Comparison of ENCODE assay signal across 1 cellular context in the genomic region with DNA sequence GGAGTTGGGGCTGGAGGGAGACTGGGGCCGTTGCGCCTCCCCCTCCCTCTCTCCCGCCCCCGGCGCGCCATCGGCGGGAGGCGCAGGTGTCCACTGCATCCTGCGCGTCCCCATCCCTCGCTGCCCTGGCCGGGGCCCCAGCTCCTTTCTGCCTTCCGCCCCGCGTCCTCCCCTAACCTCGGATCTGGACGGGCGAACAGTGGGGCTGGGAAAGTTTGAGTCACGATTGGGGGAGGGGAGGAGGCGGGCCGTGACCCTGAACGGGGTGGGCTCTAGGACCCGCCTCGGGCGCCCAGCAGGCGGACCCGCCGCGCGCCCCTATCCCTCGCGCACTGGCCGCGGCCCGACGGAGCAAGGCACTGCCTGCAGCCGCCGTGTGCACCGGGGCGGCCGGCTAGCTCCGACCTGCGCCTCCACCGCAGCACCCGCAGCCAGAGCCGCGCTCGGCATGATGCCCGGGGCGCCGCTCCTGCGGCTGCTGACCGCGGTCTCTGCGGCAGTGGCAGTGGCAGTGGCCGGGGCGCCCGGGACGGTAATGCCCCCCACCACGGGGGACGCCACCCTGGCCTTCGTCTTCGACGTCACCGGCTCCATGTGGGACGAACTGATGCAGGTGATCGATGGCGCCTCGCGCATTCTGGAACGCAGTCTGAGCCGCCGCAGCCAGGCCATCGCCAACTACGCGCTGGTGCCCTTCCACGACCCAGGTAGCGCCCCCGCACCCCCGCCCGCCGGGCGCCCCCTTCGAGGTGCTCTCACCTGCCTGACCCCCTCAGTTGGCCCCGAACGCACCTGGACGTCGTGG.
TF ChIP-seq lines count a peak whose summit lies in the region.

TSS of gene HMCN2 (plus strand) at position 330 of the 805 bp plus-strand sequence. CDS start at position 449, 119 bp downstream.

TF ChIP-seq in WTC11, 78 proteins besides CTCF, POLR2A, EP300 and RAD21 (continued from another document and continues in another):
- TF ChIP-seq, protein P1, sequence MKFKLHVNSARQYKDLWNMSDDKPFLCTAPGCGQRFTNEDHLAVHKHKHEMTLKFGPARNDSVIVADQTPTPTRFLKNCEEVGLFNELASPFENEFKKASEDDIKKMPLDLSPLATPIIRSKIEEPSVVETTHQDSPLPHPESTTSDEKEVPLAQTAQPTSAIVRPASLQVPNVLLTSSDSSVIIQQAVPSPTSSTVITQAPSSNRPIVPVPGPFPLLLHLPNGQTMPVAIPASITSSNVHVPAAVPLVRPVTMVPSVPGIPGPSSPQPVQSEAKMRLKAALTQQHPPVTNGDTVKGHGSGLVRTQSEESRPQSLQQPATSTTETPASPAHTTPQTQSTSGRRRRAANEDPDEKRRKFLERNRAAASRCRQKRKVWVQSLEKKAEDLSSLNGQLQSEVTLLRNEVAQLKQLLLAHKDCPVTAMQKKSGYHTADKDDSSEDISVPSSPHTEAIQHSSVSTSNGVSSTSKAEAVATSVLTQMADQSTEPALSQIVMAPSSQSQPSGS (CRISPR knock-in tag; IDR thresholded peaks at IDR 0.05; ENCODE audit: borderline replicate concordance, low read depth), result peak; percentile 36; the same call in 1 of the 2 replicates
- no peak for TF ChIP-seq ZNF396 (CRISPR knock-in tag; IDR thresholded peaks at IDR 0.05; ENCODE audit: borderline replicate concordance)
- no peak for TF ChIP-seq ERG (CRISPR knock-in tag; IDR thresholded peaks at IDR 0.05)
- TF ChIP-seq SOX15 (CRISPR knock-in tag; IDR thresholded peaks at IDR 0.05), result no peak
- no peak for TF ChIP-seq FOXJ3 (CRISPR knock-in tag; IDR thresholded peaks at IDR 0.05; ENCODE audit: borderline replicate concordance)
- peak; percentile 80 for TF ChIP-seq FOXK1 (CRISPR knock-in tag; IDR thresholded peaks at IDR 0.05)
- no peak for TF ChIP-seq EMX1 (CRISPR knock-in tag; IDR thresholded peaks at IDR 0.05)
- no peak for TF ChIP-seq ZSCAN18 (CRISPR knock-in tag; IDR thresholded peaks at IDR 0.05)
- TF ChIP-seq ZNF219 (CRISPR knock-in tag; IDR thresholded peaks at IDR 0.05; ENCODE audit: borderline replicate concordance), result 0 out of 2 replicates have a peak, but pooled peaks have one; percentile 12
- TF ChIP-seq ATF1 (CRISPR knock-in tag; IDR thresholded peaks at IDR 0.05), result peak; percentile 86; the same call in 1 of the 2 replicates
- peak; percentile 83; the same call in 1 of the 2 replicates for TF ChIP-seq ESRRA (CRISPR knock-in tag; IDR thresholded peaks at IDR 0.05; ENCODE audit: borderline replicate concordance)
- peak; percentile 16; the same call in 1 of the 2 replicates for TF ChIP-seq USF2 (CRISPR knock-in tag; IDR thresholded peaks at IDR 0.05)
- TF ChIP-seq PRRX2 (CRISPR knock-in tag; IDR thresholded peaks at IDR 0.05), result no peak
- TF ChIP-seq TEAD1 (CRISPR knock-in tag; IDR thresholded peaks at IDR 0.05), result peak; percentile 66; the same call in 1 of the 2 replicates
- peak; percentile 94 for TF ChIP-seq ETV6 (CRISPR knock-in tag; IDR thresholded peaks at IDR 0.05)
- no peak for TF ChIP-seq GABPB1 (CRISPR knock-in tag; IDR thresholded peaks at IDR 0.05)
- peak; percentile 75; the same call in 1 of the 2 replicates for TF ChIP-seq TCF7 (CRISPR knock-in tag; IDR thresholded peaks at IDR 0.05; ENCODE audit: low read depth)
- TF ChIP-seq NFE2L1 (CRISPR knock-in tag; IDR thresholded peaks at IDR 0.05), result peak; percentile 61
- TF ChIP-seq CREB1 (CRISPR knock-in tag; IDR thresholded peaks at IDR 0.05), result no peak; the same call in 1 of the 2 replicates
- TF ChIP-seq NFYB (CRISPR knock-in tag; conservative IDR thresholded peaks at IDR 0.05; ENCODE audit: low read depth), result no peak
- TF ChIP-seq, protein P2, sequence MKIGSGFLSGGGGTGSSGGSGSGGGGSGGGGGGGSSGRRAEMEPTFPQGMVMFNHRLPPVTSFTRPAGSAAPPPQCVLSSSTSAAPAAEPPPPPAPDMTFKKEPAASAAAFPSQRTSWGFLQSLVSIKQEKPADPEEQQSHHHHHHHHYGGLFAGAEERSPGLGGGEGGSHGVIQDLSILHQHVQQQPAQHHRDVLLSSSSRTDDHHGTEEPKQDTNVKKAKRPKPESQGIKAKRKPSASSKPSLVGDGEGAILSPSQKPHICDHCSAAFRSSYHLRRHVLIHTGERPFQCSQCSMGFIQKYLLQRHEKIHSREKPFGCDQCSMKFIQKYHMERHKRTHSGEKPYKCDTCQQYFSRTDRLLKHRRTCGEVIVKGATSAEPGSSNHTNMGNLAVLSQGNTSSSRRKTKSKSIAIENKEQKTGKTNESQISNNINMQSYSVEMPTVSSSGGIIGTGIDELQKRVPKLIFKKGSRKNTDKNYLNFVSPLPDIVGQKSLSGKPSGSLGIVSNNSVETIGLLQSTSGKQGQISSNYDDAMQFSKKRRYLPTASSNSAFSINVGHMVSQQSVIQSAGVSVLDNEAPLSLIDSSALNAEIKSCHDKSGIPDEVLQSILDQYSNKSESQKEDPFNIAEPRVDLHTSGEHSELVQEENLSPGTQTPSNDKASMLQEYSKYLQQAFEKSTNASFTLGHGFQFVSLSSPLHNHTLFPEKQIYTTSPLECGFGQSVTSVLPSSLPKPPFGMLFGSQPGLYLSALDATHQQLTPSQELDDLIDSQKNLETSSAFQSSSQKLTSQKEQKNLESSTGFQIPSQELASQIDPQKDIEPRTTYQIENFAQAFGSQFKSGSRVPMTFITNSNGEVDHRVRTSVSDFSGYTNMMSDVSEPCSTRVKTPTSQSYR (CRISPR knock-in tag; IDR thresholded peaks at IDR 0.05), result peak; percentile 72
- TF ChIP-seq IRF1 (CRISPR knock-in tag; IDR thresholded peaks at IDR 0.05), result peak; percentile 92
- TF ChIP-seq ZMAT4 (CRISPR knock-in tag; IDR thresholded peaks at IDR 0.05), result no peak
- TF ChIP-seq PREB (CRISPR knock-in tag; IDR thresholded peaks at IDR 0.05; ENCODE audit: borderline replicate concordance), result no peak
- TF ChIP-seq, protein P3, sequence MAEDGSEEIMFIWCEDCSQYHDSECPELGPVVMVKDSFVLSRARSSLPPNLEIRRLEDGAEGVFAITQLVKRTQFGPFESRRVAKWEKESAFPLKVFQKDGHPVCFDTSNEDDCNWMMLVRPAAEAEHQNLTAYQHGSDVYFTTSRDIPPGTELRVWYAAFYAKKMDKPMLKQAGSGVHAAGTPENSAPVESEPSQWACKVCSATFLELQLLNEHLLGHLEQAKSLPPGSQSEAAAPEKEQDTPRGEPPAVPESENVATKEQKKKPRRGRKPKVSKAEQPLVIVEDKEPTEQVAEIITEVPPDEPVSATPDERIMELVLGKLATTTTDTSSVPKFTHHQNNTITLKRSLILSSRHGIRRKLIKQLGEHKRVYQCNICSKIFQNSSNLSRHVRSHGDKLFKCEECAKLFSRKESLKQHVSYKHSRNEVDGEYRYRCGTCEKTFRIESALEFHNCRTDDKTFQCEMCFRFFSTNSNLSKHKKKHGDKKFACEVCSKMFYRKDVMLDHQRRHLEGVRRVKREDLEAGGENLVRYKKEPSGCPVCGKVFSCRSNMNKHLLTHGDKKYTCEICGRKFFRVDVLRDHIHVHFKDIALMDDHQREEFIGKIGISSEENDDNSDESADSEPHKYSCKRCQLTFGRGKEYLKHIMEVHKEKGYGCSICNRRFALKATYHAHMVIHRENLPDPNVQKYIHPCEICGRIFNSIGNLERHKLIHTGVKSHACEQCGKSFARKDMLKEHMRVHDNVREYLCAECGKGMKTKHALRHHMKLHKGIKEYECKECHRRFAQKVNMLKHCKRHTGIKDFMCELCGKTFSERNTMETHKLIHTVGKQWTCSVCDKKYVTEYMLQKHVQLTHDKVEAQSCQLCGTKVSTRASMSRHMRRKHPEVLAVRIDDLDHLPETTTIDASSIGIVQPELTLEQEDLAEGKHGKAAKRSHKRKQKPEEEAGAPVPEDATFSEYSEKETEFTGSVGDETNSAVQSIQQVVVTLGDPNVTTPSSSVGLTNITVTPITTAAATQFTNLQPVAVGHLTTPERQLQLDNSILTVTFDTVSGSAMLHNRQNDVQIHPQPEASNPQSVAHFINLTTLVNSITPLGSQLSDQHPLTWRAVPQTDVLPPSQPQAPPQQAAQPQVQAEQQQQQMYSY (CRISPR knock-in tag; IDR thresholded peaks at IDR 0.05), result peak; percentile 50
- TF ChIP-seq, protein P4, sequence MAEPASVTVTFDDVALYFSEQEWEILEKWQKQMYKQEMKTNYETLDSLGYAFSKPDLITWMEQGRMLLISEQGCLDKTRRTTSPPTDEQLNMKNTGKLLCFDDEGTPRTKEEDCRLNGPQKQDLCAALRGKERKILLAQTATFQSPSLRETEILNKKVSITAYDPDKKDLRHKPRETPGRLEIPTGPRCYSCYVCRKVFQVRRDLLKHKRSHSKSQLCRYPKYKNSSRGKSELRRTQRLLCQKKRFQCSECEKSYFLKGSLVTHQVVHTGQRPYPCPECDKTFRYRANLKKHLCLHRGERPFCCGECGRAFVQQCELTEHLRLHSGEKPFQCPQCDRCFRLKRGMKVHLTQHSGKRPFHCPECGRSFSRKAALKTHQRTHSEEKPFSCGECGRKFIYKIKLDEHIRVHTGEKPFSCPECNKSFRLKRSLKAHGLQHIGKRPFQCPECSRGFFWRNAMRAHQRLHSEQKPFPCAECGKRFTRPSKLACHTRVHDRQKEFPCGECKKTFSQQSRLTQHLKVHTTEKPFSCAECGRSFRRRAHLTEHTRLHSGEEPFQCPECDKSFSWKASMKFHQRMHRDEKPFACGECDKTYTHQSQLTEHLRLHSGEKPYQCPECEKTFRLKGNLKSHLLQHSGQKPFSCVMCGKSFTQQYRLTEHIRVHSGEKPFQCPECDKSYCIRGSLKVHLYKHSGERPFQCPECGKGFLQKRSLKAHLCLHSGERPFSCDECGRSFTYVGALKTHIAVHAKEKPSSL (CRISPR knock-in tag; conservative IDR thresholded peaks at IDR 0.05), result no peak
- TF ChIP-seq SP1 (CRISPR knock-in tag; conservative IDR thresholded peaks at IDR 0.05), result peak; percentile 70
- no peak for TF ChIP-seq ZNF138 (CRISPR knock-in tag; conservative IDR thresholded peaks at IDR 0.05)
- no peak for TF ChIP-seq GTF2I (CRISPR knock-in tag; conservative IDR thresholded peaks at IDR 0.05)
- TF ChIP-seq USF1 (CRISPR knock-in tag; IDR thresholded peaks at IDR 0.05), result peak; percentile 64
- TF ChIP-seq FOXP1 (CRISPR knock-in tag; IDR thresholded peaks at IDR 0.05; ENCODE audit: borderline replicate concordance), result peak; percentile 94
- TF ChIP-seq, protein P5, sequence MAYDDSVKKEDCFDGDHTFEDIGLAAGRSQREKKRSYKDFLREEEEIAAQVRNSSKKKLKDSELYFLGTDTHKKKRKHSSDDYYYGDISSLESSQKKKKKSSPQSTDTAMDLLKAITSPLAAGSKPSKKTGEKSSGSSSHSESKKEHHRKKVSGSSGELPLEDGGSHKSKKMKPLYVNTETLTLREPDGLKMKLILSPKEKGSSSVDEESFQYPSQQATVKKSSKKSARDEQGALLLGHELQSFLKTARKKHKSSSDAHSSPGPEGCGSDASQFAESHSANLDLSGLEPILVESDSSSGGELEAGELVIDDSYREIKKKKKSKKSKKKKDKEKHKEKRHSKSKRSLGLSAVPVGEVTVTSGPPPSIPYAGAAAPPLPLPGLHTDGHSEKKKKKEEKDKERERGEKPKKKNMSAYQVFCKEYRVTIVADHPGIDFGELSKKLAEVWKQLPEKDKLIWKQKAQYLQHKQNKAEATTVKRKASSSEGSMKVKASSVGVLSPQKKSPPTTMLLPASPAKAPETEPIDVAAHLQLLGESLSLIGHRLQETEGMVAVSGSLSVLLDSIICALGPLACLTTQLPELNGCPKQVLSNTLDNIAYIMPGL (CRISPR knock-in tag; IDR thresholded peaks at IDR 0.05), result no peak; the same call in 1 of the 2 replicates
- TF ChIP-seq NR3C1 (CRISPR knock-in tag; conservative IDR thresholded peaks at IDR 0.05; ENCODE audit: low read depth), result 0 out of 2 replicates have a peak, but pooled peaks have one; percentile 83
- TF ChIP-seq SMAD4 (CRISPR knock-in tag; IDR thresholded peaks at IDR 0.05), result no peak
